In the genomic region with DNA sequence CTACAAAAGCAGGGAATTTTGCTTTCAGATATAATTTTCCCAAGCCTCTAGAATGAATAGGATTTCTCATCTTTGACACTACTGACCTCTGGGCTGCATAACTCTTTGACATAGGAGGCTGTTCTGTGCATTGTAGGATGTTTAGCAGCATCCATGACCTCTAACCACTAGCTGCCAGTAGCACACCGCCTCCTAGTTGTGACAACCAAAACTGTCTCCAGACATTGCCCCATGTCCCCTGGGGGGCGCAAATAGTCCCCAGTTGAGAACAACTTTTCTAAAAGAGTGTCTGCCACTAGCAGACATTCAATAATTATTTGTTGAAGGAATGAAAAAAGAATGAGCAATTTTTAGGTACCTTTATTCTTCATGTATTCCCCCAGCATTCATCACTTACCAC, we compare ENCODE assay signal across 16 cellular contexts. TPM values are rescaled to one million over a fixed set of nuclear protein-coding genes. Genes with fewer than 3 reads are reported as not detected.
DNase-seq lines count a peak whose midpoint lies in the region; ATAC-seq, FAIRE-seq and TF ChIP-seq lines count a peak whose summit lies in the region.
"Had no signal": no experiment of that assay in that cellular context is flagged by ENCODE, and none has a peak within 500 bp of the region (broad histone marks: within the 10 kb centered on the region; RNA-seq: fewer than 3 reads in every experiment).

No MANE protein-coding gene starts in this region.

- no peaks in the 10 kb centered on the region for H3K79me2 ChIP-seq in keratinocyte (ENCODE audit: control insufficient read depth, insufficient read depth, low read length)

- peak; percentile 23 for TF ChIP-seq CTCF in GM10248 (IDR thresholded peaks at IDR 0.05; ENCODE audit: control extremely low read depth, extremely low read depth, low read depth, missing control alignments)
- TF ChIP-seq CTCF in WI38 (IDR thresholded peaks at IDR 0.05; ENCODE audit: low read depth, low read length), result 0 out of 2 replicates have a peak, but pooled peaks have one; percentile 5
- peak; percentile 28 to 45 (median 40) for TF ChIP-seq CTCF in keratinocyte (optimal IDR thresholded peaks at IDR 0.05 in 1 of 3, IDR thresholded peaks at IDR 0.05 in 1 of 3, conservative IDR thresholded peaks at IDR 0.05 in 1 of 3; ENCODE audit: extremely low read depth in 1 of 3, insufficient read depth in 2 of 3, low read length in 3 of 3)

- no peaks in the 10 kb centered on the region for H4K20me1 ChIP-seq in keratinocyte (ENCODE audit: control insufficient read depth, extremely low read depth, insufficient read depth, low read length)

- H3K4me3 ChIP-seq in WI38 (ENCODE audit: low read depth, low read length), result no peak overlapping the region
- no peak overlapping the region for H3K4me3 ChIP-seq in keratinocyte (ENCODE audit: control insufficient read depth in 2 of 3, extremely low read depth in 1 of 3, insufficient read depth in 2 of 3, low read depth in 1 of 3, low read length in 3 of 3)
- H3K4me3 ChIP-seq: esophagus muscularis mucosa, testis had no signal

- no peak for DNase-seq in GM10248 (ENCODE audit: extremely low spot score)
- DNase-seq in keratinocyte (ENCODE audit: low read depth, low spot score), result no peak
- no peak for DNase-seq in CD1c-positive myeloid dendritic cell (ENCODE audit: extremely low spot score)
- no peak for DNase-seq in NCI-H1436 treated with DMSO at 0.1 percent for 48 hours (lab: John Stamatoyannopoulos, UW)
- DNase-seq in NCI-H510A (lab: John Stamatoyannopoulos, UW), result no peak
- no peak for DNase-seq in stimulated activated naive CD8-positive, alpha-beta T cell treated with anti-CD3 and anti-CD28 coated beads, Interleukin-15, Interleukin-2, amounts not matched to agents 100 U/mL and 50 U/mL, for 24 hours
- DNase-seq: activated naive CD4-positive, alpha-beta T cell treated with anti-CD3 and anti-CD28 coated beads for 36 hours; naive thymus-derived CD4-positive, alpha-beta T cell; NCI-H1436; T-helper 1 cell; testis had no signal

- CTCF ChIA-PET in GM10248 (lab: Yijun Ruan, JAX), result no interaction called here

- H3K9ac ChIP-seq in keratinocyte (ENCODE audit: control insufficient read depth, extremely low read depth, insufficient read depth, low read length), result no peak overlapping the region

- ATAC-seq in HG03159 (IDR thresholded peaks at IDR 0.05; ENCODE audit: unreplicated experiment), result peak; percentile 64
- no peak for ATAC-seq in stimulated activated naive CD8-positive, alpha-beta T cell treated with anti-CD3 and anti-CD28 coated beads, Interleukin-15, Interleukin-2, amounts not matched to agents 100 U/mL and 50 U/mL, for 24 hours
- ATAC-seq: naive thymus-derived CD4-positive, alpha-beta T cell had no signal

- no peak overlapping the region for H2AFZ ChIP-seq in keratinocyte (ENCODE audit: control insufficient read depth, low read length)

- no peak overlapping the region for H3K4me2 ChIP-seq in keratinocyte (ENCODE audit: control insufficient read depth, extremely low read depth, insufficient read depth, low read depth, low read length)

- no peak for FAIRE-seq in keratinocyte (lab: Jason Lieb, UNC)
- FAIRE-seq: GM18507, islet of Langerhans had no signal

- H3K9me1 ChIP-seq in keratinocyte (ENCODE audit: control insufficient read depth, extremely low read depth, insufficient read depth, low read length), result no peaks in the 10 kb centered on the region

- peaks cover 14% of the 10 kb centered on the region for H3K27me3 ChIP-seq in keratinocyte (ENCODE audit: control insufficient read depth, extremely low read depth, insufficient read depth, low read length)
- H3K27me3 ChIP-seq: esophagus muscularis mucosa, testis had no signal

- H3K36me3 ChIP-seq in keratinocyte (ENCODE audit: control insufficient read depth in 2 of 2, extremely low read depth in 1 of 2, insufficient read depth in 2 of 2, low read length in 2 of 2), result no peaks in the 10 kb centered on the region
- H3K36me3 ChIP-seq: esophagus muscularis mucosa had no signal

- no peaks in the 10 kb centered on the region for H3K9me3 ChIP-seq in keratinocyte (ENCODE audit: control insufficient read depth, low read depth, low read length)
- H3K9me3 ChIP-seq: esophagus muscularis mucosa, testis had no signal

- dilution Hi-C loops in keratinocyte (cut with MboI; ENCODE audit: extremely low pct_ligation_motif_present, low sequenced_read_pairs), result no loop called here

- POLR2A ChIA-PET in GM10248 (lab: Yijun Ruan, JAX), result no interaction called here

- H3K4me1 ChIP-seq in keratinocyte (ENCODE audit: control insufficient read depth, extremely low read depth, insufficient read depth, low read length), result no peaks in the 10 kb centered on the region
- H3K4me1 ChIP-seq: esophagus muscularis mucosa, testis had no signal

- H3K27ac ChIP-seq in keratinocyte (ENCODE audit: control insufficient read depth, insufficient read depth, low read length), result no peak overlapping the region
- H3K27ac ChIP-seq: esophagus muscularis mucosa, testis had no signal

RNA-seq across cellular contexts. Expression of gene POU4F3, which starts 51.8 kb away (rescaled TPM):
- 0.02 to 0.04 TPM (median 0.03 TPM) in 3 replicates for polyA plus RNA-seq in keratinocyte
- polyA plus RNA-seq in keratinocyte (2011; ENCODE audit: low read depth), result not detected
- polyA plus RNA-seq in keratinocyte (2011; cell fraction: cytosol; rRNA removed), result 0.03 TPM in 1 of 2 replicates, not detected in the other
- 0.09 and 0.12 TPM in 2 replicates for polyA plus RNA-seq in keratinocyte (2011; cell fraction: nucleus; rRNA removed)
- polyA plus RNA-seq in keratinocyte (2012; ENCODE audit: low replicate concordance), result 0.13 TPM in 1 of 2 replicates, not detected in the other
- not detected in 3 replicates for polyA minus RNA-seq in keratinocyte
- not detected for polyA minus RNA-seq in keratinocyte (2011; cell fraction: cytosol; rRNA and poly(A)+ RNA removed)
- not detected in 2 replicates for polyA minus RNA-seq in keratinocyte (2011; cell fraction: nucleus; rRNA and poly(A)+ RNA removed)
- polyA plus RNA-seq: naive thymus-derived CD4-positive, alpha-beta T cell had no signal

RNA-seq across cellular contexts. Expression of gene TCERG1, which starts 56.7 kb away (rescaled TPM):
- polyA plus RNA-seq in keratinocyte, result 48.2 to 71.6 TPM (median 51.8 TPM) in 3 replicates
- 218 TPM for polyA plus RNA-seq in keratinocyte (2011; ENCODE audit: low read depth)
- 24.1 and 37.7 TPM in 2 replicates for polyA plus RNA-seq in keratinocyte (2011; cell fraction: cytosol; rRNA removed)
- 115 and 129 TPM in 2 replicates for polyA plus RNA-seq in keratinocyte (2011; cell fraction: nucleus; rRNA removed)
- 35.2 and 35.7 TPM in 2 replicates for polyA plus RNA-seq in keratinocyte (2012; ENCODE audit: low replicate concordance)
- 74.3 to 163 TPM (median 117 TPM) in 3 replicates for polyA minus RNA-seq in keratinocyte
- polyA minus RNA-seq in keratinocyte (2011; cell fraction: cytosol; rRNA and poly(A)+ RNA removed), result 21.9 TPM
- 63.9 and 104 TPM in 2 replicates for polyA minus RNA-seq in keratinocyte (2011; cell fraction: nucleus; rRNA and poly(A)+ RNA removed)
